In the genomic region with DNA sequence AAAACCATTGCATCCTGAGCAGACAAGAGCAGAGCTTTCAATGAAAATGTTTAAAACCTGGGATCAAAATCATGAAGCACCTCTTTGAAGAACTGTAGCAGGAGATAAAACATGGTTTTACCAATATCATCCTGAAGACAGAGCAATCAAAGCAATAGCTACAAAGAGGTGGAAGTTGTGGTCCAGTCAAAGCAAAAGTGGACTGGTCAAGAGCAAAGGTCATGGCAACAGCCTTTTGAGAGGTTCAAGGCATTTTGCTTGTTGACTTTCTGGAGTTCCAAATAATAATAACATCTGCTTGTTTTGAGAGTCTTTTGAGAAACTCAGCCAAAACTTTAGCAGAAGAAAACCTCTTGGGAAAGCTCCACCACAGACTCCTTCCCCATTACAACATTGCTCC, we compare ENCODE assay signal across 1 cellular context.
A peak's percentile ranks its signal among the peaks of the same experiment; 100 is the strongest.
TF ChIP-seq lines count a peak whose summit lies in the region.

No MANE protein-coding gene starts in this region.

TF ChIP-seq in GM12878, 131 proteins besides CTCF, POLR2A, EP300 and RAD21 (continued from another document):
- TF ChIP-seq RFX5 (IDR thresholded peaks at IDR 0.05; ENCODE audit: low read depth, low read length) (no peak), BMI1 (IDR thresholded peaks at IDR 0.05; ENCODE audit: borderline replicate concordance) (no peak), IKZF2 (IDR thresholded peaks at IDR 0.05) (no peak), MTA2 (IDR thresholded peaks at IDR 0.05; ENCODE audit: low read depth) (0 out of 2 replicates have a peak, but pooled peaks have one; percentile 18), NR2F1 (conservative IDR thresholded peaks at IDR 0.05) (peak; percentile 78), ESRRA (IDR thresholded peaks at IDR 0.05; ENCODE audit: low read length) (no peak), DPF2 (IDR thresholded peaks at IDR 0.05) (0 out of 2 replicates have a peak, but pooled peaks have one; percentile 29)
